In the genomic region with DNA sequence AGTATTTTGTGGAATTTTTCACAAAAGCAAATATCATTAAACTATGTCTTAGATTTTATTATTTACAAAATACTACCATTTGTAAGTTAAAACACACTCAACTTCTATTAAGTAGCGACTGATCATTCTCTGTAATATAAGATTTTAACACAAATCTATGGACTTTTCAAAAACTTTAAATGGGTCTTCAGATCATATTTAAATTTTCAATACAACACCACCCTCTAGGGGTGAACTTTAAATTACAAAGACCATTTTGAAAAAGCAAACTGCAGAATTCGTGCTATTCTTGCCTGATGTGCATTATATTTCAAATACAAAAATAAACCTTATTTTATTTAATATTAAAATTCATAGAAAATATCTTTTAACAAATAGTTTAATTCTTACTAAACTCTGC, we compare ENCODE assay signal across 8 cellular contexts. TPM values are rescaled to one million over a fixed set of nuclear protein-coding genes. Genes with fewer than 3 reads are reported as not detected.
DNase-seq lines count a peak whose midpoint lies in the region; ATAC-seq, FAIRE-seq and TF ChIP-seq lines count a peak whose summit lies in the region.

No MANE protein-coding gene starts in this region.

- H3K27ac ChIP-seq in colonic mucosa (no peak overlapping the region), neutrophil (no peak overlapping the region)

- H3K9ac ChIP-seq in colonic mucosa (ENCODE audit: low read depth in 2 of 2, low read length in 2 of 2), result no peak overlapping the region

- no peaks in the 10 kb centered on the region for H3K9me3 ChIP-seq in colonic mucosa
- H3K9me3 ChIP-seq in neutrophil, result no peaks in the 10 kb centered on the region

- peak; percentile 98 for FAIRE-seq in G401.6 (lab: Jason Lieb, UNC)

- intact Hi-C loops in colonic mucosa (cut with DNase I), result loop anchor here (5.0 to 10.0 kb wide), 2 partner anchors 153 to 275 kb away; no protein-coding TSS in a partner anchor

- H3K4me1 ChIP-seq in colonic mucosa (no peaks in the 10 kb centered on the region), neutrophil (ENCODE audit: control insufficient read depth in 1 of 2, insufficient read depth in 1 of 2, low read depth in 1 of 2, low read length in 1 of 2) (no peaks in the 10 kb centered on the region)

- peak; percentile 48 for TF ChIP-seq CTCF in colonic mucosa (IDR thresholded peaks at IDR 0.05)
- TF ChIP-seq CTCF in neutrophil (IDR thresholded peaks at IDR 0.05), result peak; percentile 28

- ATAC-seq in GM21529 (IDR thresholded peaks at IDR 0.05; ENCODE audit: unreplicated experiment), result no peak
- ATAC-seq in HG02678 (IDR thresholded peaks at IDR 0.05; ENCODE audit: unreplicated experiment), result no peak
- no peak for ATAC-seq in HG02798 (IDR thresholded peaks at IDR 0.05; ENCODE audit: poor library complexity, unreplicated experiment)

- H3K36me3 ChIP-seq in colonic mucosa (no peaks in the 10 kb centered on the region), neutrophil (no peaks in the 10 kb centered on the region)

- H3K4me3 ChIP-seq in colonic mucosa (no peak overlapping the region), neutrophil (ENCODE audit: low read depth in 1 of 2, low read length in 1 of 2) (no peak overlapping the region)

- DNase-seq in NCI-H2196 (lab: John Stamatoyannopoulos, UW; ENCODE audit: unreplicated experiment) (peak; percentile 14), colonic mucosa (no peak)
- no peak for DNase-seq in effector CD8-positive, alpha-beta T cell (lab: John Stamatoyannopoulos, UW)

- H3K27me3 ChIP-seq in colonic mucosa, result no peaks in the 10 kb centered on the region
- H3K27me3 ChIP-seq in neutrophil, result no peaks in the 10 kb centered on the region

RNA-seq across cellular contexts. Expression of gene VGLL4, which starts 8.2 kb away (rescaled TPM):
- 10 to 100 TPM; 57.7 to 63.7 TPM for total RNA-seq in colonic mucosa
